In the genomic region with DNA sequence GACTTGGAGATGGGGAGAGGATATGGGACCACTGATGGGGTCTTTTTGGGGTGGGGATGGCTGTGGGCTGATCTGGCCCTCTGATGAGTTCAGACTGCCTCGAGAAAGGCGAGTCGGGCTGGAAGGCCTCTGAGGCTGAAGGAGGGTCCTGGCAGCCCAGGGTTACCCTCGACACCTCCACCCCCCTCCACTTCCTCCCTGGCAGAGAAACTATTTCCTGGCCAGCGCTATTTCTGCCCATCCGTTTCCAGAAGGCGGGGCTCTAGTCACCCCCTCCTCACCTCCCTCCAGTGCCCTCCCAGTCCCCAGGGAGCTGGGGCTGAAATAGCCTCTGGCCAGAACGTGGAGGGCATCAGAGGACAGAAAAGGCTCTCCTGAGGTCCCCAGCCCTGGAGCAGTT, we compare ENCODE assay signal across 2 cellular contexts.
TF ChIP-seq lines count a peak whose summit lies in the region.

No MANE protein-coding gene starts in this region.

TF ChIP-seq in SK-N-SH, 30 proteins besides CTCF, POLR2A, EP300 and RAD21:
- no peak for TF ChIP-seq EZH2phosphoT487 (IDR thresholded peaks at IDR 0.05; ENCODE audit: borderline replicate concordance, low read depth)
- no peak for TF ChIP-seq SMC3 (IDR thresholded peaks at IDR 0.05; ENCODE audit: low read depth, low read length)
- TF ChIP-seq CHD2 (IDR thresholded peaks at IDR 0.05; ENCODE audit: low read length, partially characterized antibody), result no peak
- no peak for TF ChIP-seq TCF12 (IDR thresholded peaks at IDR 0.05)
- TF ChIP-seq FOXM1 (IDR thresholded peaks at IDR 0.05; ENCODE audit: low read depth), result no peak
- no peak for TF ChIP-seq YY1 (IDR thresholded peaks at IDR 0.05; ENCODE audit: low read depth)
- TF ChIP-seq RCOR1 (IDR thresholded peaks at IDR 0.05; ENCODE audit: low read length), result no peak
- no peak for TF ChIP-seq TAF1 (IDR thresholded peaks at IDR 0.05; ENCODE audit: borderline replicate concordance, low read depth, low read length)
- no peak for TF ChIP-seq SIN3A (IDR thresholded peaks at IDR 0.05; ENCODE audit: borderline replicate concordance, low read depth, low read length)
- no peak for TF ChIP-seq FOXJ3 (CRISPR knock-in tag; IDR thresholded peaks at IDR 0.05)
- no peak for TF ChIP-seq GABPA (IDR thresholded peaks at IDR 0.05; ENCODE audit: low read depth)
- no peak for TF ChIP-seq JUND (IDR thresholded peaks at IDR 0.05)
- TF ChIP-seq, protein P1, sequence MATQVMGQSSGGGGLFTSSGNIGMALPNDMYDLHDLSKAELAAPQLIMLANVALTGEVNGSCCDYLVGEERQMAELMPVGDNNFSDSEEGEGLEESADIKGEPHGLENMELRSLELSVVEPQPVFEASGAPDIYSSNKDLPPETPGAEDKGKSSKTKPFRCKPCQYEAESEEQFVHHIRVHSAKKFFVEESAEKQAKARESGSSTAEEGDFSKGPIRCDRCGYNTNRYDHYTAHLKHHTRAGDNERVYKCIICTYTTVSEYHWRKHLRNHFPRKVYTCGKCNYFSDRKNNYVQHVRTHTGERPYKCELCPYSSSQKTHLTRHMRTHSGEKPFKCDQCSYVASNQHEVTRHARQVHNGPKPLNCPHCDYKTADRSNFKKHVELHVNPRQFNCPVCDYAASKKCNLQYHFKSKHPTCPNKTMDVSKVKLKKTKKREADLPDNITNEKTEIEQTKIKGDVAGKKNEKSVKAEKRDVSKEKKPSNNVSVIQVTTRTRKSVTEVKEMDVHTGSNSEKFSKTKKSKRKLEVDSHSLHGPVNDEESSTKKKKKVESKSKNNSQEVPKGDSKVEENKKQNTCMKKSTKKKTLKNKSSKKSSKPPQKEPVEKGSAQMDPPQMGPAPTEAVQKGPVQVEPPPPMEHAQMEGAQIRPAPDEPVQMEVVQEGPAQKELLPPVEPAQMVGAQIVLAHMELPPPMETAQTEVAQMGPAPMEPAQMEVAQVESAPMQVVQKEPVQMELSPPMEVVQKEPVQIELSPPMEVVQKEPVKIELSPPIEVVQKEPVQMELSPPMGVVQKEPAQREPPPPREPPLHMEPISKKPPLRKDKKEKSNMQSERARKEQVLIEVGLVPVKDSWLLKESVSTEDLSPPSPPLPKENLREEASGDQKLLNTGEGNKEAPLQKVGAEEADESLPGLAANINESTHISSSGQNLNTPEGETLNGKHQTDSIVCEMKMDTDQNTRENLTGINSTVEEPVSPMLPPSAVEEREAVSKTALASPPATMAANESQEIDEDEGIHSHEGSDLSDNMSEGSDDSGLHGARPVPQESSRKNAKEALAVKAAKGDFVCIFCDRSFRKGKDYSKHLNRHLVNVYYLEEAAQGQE (IDR thresholded peaks at IDR 0.05; ENCODE audit: low read depth, low read length), result no peak

TF ChIP-seq in SK-N-SH treated with all-trans-retinoic acid at 6 μM for 48 hours, 23 proteins besides CTCF, POLR2A, EP300 and RAD21:
- TF ChIP-seq ESRRG (CRISPR knock-in tag; IDR thresholded peaks at IDR 0.05) (no peak), SNAI2 (CRISPR knock-in tag; IDR thresholded peaks at IDR 0.05) (no peak), ZNF70 (CRISPR knock-in tag; IDR thresholded peaks at IDR 0.05) (no peak), ISL1 (CRISPR knock-in tag; IDR thresholded peaks at IDR 0.05) (no peak), GLIS3 (CRISPR knock-in tag; IDR thresholded peaks at IDR 0.05) (no peak), PPARA (CRISPR knock-in tag; IDR thresholded peaks at IDR 0.05; ENCODE audit: borderline replicate concordance) (no peak), ZC3H10 (CRISPR knock-in tag; IDR thresholded peaks at IDR 0.05) (no peak), ARNTL (CRISPR knock-in tag; IDR thresholded peaks at IDR 0.05; ENCODE audit: borderline replicate concordance, low read depth) (no peak), OSR1 (CRISPR knock-in tag; IDR thresholded peaks at IDR 0.05) (no peak), RARB (CRISPR knock-in tag; IDR thresholded peaks at IDR 0.05) (no peak), TCF4 (CRISPR knock-in tag; IDR thresholded peaks at IDR 0.05; ENCODE audit: borderline replicate concordance) (no peak), ZFP3 (CRISPR knock-in tag; IDR thresholded peaks at IDR 0.05) (no peak), ZNF565 (CRISPR knock-in tag; conservative IDR thresholded peaks at IDR 0.05; ENCODE audit: low read depth) (no peak), CSDC2 (CRISPR knock-in tag; IDR thresholded peaks at IDR 0.05) (no peak), BACH2 (CRISPR knock-in tag; IDR thresholded peaks at IDR 0.05; ENCODE audit: borderline replicate concordance) (no peak)
- TF ChIP-seq, protein P2, sequence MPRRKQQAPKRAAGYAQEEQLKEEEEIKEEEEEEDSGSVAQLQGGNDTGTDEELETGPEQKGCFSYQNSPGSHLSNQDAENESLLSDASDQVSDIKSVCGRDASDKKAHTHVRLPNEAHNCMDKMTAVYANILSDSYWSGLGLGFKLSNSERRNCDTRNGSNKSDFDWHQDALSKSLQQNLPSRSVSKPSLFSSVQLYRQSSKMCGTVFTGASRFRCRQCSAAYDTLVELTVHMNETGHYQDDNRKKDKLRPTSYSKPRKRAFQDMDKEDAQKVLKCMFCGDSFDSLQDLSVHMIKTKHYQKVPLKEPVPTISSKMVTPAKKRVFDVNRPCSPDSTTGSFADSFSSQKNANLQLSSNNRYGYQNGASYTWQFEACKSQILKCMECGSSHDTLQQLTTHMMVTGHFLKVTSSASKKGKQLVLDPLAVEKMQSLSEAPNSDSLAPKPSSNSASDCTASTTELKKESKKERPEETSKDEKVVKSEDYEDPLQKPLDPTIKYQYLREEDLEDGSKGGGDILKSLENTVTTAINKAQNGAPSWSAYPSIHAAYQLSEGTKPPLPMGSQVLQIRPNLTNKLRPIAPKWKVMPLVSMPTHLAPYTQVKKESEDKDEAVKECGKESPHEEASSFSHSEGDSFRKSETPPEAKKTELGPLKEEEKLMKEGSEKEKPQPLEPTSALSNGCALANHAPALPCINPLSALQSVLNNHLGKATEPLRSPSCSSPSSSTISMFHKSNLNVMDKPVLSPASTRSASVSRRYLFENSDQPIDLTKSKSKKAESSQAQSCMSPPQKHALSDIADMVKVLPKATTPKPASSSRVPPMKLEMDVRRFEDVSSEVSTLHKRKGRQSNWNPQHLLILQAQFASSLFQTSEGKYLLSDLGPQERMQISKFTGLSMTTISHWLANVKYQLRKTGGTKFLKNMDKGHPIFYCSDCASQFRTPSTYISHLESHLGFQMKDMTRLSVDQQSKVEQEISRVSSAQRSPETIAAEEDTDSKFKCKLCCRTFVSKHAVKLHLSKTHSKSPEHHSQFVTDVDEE (CRISPR knock-in tag; IDR thresholded peaks at IDR 0.05), result no peak
- TF ChIP-seq, protein P3, sequence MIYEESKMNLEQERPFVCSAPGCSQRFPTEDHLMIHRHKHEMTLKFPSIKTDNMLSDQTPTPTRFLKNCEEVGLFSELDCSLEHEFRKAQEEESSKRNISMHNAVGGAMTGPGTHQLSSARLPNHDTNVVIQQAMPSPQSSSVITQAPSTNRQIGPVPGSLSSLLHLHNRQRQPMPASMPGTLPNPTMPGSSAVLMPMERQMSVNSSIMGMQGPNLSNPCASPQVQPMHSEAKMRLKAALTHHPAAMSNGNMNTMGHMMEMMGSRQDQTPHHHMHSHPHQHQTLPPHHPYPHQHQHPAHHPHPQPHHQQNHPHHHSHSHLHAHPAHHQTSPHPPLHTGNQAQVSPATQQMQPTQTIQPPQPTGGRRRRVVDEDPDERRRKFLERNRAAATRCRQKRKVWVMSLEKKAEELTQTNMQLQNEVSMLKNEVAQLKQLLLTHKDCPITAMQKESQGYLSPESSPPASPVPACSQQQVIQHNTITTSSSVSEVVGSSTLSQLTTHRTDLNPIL (CRISPR knock-in tag; IDR thresholded peaks at IDR 0.05; ENCODE audit: low read depth), result no peak
- TF ChIP-seq, protein P4, sequence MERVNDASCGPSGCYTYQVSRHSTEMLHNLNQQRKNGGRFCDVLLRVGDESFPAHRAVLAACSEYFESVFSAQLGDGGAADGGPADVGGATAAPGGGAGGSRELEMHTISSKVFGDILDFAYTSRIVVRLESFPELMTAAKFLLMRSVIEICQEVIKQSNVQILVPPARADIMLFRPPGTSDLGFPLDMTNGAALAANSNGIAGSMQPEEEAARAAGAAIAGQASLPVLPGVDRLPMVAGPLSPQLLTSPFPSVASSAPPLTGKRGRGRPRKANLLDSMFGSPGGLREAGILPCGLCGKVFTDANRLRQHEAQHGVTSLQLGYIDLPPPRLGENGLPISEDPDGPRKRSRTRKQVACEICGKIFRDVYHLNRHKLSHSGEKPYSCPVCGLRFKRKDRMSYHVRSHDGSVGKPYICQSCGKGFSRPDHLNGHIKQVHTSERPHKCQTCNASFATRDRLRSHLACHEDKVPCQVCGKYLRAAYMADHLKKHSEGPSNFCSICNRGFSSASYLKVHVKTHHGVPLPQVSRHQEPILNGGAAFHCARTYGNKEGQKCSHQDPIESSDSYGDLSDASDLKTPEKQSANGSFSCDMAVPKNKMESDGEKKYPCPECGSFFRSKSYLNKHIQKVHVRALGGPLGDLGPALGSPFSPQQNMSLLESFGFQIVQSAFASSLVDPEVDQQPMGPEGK (CRISPR knock-in tag; IDR thresholded peaks at IDR 0.05; ENCODE audit: borderline replicate concordance), result no peak
- TF ChIP-seq, protein P5, sequence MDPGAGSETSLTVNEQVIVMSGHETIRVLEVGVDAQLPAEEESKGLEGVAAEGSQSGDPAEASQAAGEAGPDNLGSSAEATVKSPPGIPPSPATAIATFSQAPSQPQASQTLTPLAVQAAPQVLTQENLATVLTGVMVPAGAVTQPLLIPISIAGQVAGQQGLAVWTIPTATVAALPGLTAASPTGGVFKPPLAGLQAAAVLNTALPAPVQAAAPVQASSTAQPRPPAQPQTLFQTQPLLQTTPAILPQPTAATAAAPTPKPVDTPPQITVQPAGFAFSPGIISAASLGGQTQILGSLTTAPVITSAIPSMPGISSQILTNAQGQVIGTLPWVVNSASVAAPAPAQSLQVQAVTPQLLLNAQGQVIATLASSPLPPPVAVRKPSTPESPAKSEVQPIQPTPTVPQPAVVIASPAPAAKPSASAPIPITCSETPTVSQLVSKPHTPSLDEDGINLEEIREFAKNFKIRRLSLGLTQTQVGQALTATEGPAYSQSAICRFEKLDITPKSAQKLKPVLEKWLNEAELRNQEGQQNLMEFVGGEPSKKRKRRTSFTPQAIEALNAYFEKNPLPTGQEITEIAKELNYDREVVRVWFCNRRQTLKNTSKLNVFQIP (CRISPR knock-in tag; IDR thresholded peaks at IDR 0.05; ENCODE audit: borderline replicate concordance, low read depth), result no peak
